ENCODE assay signal across 29 cellular contexts in the genomic region with DNA sequence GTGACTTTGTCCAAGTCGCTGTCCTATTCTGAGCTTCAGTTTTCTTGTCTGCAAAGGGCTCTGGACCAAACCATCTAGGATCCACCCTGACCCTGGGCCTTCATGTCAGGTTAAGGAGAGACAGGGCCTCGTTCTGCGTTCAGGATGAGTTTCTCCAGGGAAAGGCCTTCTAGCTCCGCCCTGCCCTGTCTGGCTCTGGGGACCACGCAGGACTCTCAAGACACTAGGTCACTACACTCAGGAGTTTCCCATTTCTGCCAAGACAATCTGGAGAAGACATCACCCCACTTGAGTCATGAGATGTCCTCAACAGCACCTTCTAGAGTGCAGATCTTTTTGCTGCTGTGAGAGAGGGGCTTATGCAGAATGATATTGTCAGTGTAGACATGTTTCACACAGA. TPM values are rescaled to one million over a fixed set of nuclear protein-coding genes. Genes with fewer than 3 reads are reported as not detected.
"Had no signal": no experiment of that assay in that cellular context is flagged by ENCODE, and none has a peak within 500 bp of the region (broad histone marks: within the 10 kb centered on the region; RNA-seq: fewer than 3 reads in every experiment).

No MANE protein-coding gene starts in this region.

- H3K4me1 ChIP-seq: esophagus squamous epithelium had no signal

- H3K36me3 Mint-ChIP-seq: activated CD4-positive, alpha-beta memory T cell treated with anti-CD3 and anti-CD28 coated beads for 36 hours; activated naive CD8-positive, alpha-beta T cell had no signal

- H3K4me3 Mint-ChIP-seq: activated CD4-positive, alpha-beta memory T cell treated with anti-CD3 and anti-CD28 coated beads for 36 hours; activated CD4-positive, alpha-beta T cell treated with anti-CD3 and anti-CD28 coated beads for 36 hours; activated CD4-positive, alpha-beta T cell treated with anti-CD3 and anti-CD28 coated beads, Interleukin-2, amount 10 ng/mL, durations not matched to agents 24 days and 14 days; activated CD8-positive, alpha-beta T cell treated with anti-CD3 and anti-CD28 coated beads, Interleukin-2, amount 10 ng/mL, durations not matched to agents 7 days and 5 days; activated naive CD8-positive, alpha-beta T cell; activated T-cell treated with anti-CD3 and anti-CD28 coated beads, Interleukin-2, amount 50 U/mL, for 4 hours; activated T-helper 17 cell treated with anti-CD3 and anti-CD28 coated beads, Interleukin-2, amount 50 U/mL, for 72 hours; central memory CD8-positive, alpha-beta T cell had no signal

- ATAC-seq: activated CD4-positive, alpha-beta T cell treated with anti-CD3 and anti-CD28 coated beads for 36 hours; activated CD8-positive, alpha-beta T cell treated with anti-CD3 and anti-CD28 coated beads, Interleukin-2, amount 10 ng/mL, durations not matched to agents 7 days and 5 days; activated T-cell treated with anti-CD3 and anti-CD28 coated beads, Interleukin-2, amount 50 U/mL, for 4 hours; activated T-helper 17 cell treated with anti-CD3 and anti-CD28 coated beads, Interleukin-2, amount 50 U/mL, for 72 hours had no signal

- H3K27ac Mint-ChIP-seq: activated CD4-positive, alpha-beta memory T cell treated with anti-CD3 and anti-CD28 coated beads for 36 hours; activated CD4-positive, alpha-beta T cell treated with anti-CD3 and anti-CD28 coated beads for 36 hours; activated CD4-positive, alpha-beta T cell treated with anti-CD3 and anti-CD28 coated beads, Interleukin-2, amount 10 ng/mL, durations not matched to agents 24 days and 14 days; activated CD8-positive, alpha-beta T cell treated with anti-CD3 and anti-CD28 coated beads, Interleukin-2, amount 10 ng/mL, durations not matched to agents 7 days and 5 days; activated naive CD8-positive, alpha-beta T cell; activated T-helper 17 cell treated with anti-CD3 and anti-CD28 coated beads, Interleukin-2, amount 50 U/mL, for 72 hours had no signal

- H3K4me3 ChIP-seq: esophagus squamous epithelium had no signal

- H3K36me3 ChIP-seq: brain microvascular endothelial cell, esophagus squamous epithelium had no signal

- H3K9me3 ChIP-seq: esophagus squamous epithelium had no signal

- H3K27me3 ChIP-seq: brain microvascular endothelial cell, esophagus squamous epithelium had no signal

- H3K9me3 Mint-ChIP-seq: activated CD4-positive, alpha-beta memory T cell treated with anti-CD3 and anti-CD28 coated beads for 36 hours; activated CD4-positive, alpha-beta T cell treated with anti-CD3 and anti-CD28 coated beads, Interleukin-2, amount 10 ng/mL, durations not matched to agents 24 days and 14 days; central memory CD8-positive, alpha-beta T cell had no signal

- H3K4me1 Mint-ChIP-seq: activated CD4-positive, alpha-beta T cell treated with anti-CD3 and anti-CD28 coated beads, Interleukin-2, amount 10 ng/mL, durations not matched to agents 24 days and 14 days; activated T-helper 17 cell treated with anti-CD3 and anti-CD28 coated beads, Interleukin-2, amount 50 U/mL, for 72 hours; central memory CD8-positive, alpha-beta T cell had no signal

- DNase-seq: activated CD4-positive, alpha-beta memory T cell treated with anti-CD3 and anti-CD28 coated beads for 36 hours; activated CD4-positive, alpha-beta T cell treated with anti-CD3 and anti-CD28 coated beads for 36 hours; activated CD4-positive, alpha-beta T cell treated with anti-CD3 and anti-CD28 coated beads, Interleukin-2, amount 10 ng/mL, durations not matched to agents 24 days and 14 days; activated CD4-positive, CD25-positive, alpha-beta regulatory T cell; activated CD4-positive, CD25-positive, alpha-beta regulatory T cell treated with anti-CD3 and anti-CD28 coated beads, Interleukin-2, amount 50 U/mL, for 72 hours; activated CD8-positive, alpha-beta T cell treated with anti-CD3 and anti-CD28 coated beads, Interleukin-2, amount 10 ng/mL, durations not matched to agents 7 days and 5 days; activated effector memory CD4-positive, alpha-beta T cell treated with Interleukin-2 at 50 U/mL for 16 hours; activated gamma-delta T cell treated with Interleukin-2 at 50 U/mL for 16 hours; activated naive CD4-positive, alpha-beta T cell treated with anti-CD3 and anti-CD28 coated beads, Interleukin-2, amount 50 U/mL, for 16 hours; activated naive CD4-positive, alpha-beta T cell treated with Interleukin-2 at 50 U/mL for 16 hours; activated T-cell treated with anti-CD3 and anti-CD28 coated beads, Interleukin-2, amount 50 U/mL, for 4 hours; amniotic stem cell; anterior cingulate cortex; brain microvascular endothelial cell; cortex of kidney; dermis blood vessel endothelial cell; effector CD8-positive, alpha-beta T cell; esophagus squamous epithelium; foreskin melanocyte; T-helper 2 cell had no signal

- H3K27me3 Mint-ChIP-seq: activated CD4-positive, alpha-beta memory T cell treated with anti-CD3 and anti-CD28 coated beads for 36 hours; activated CD4-positive, alpha-beta T cell treated with anti-CD3 and anti-CD28 coated beads, Interleukin-2, amount 10 ng/mL, durations not matched to agents 24 days and 14 days; activated naive CD8-positive, alpha-beta T cell had no signal

- H3K27ac ChIP-seq: brain microvascular endothelial cell, epithelial cell of prostate, esophagus squamous epithelium had no signal

RNA-seq across cellular contexts. Expression of a gene that starts 53.2 kb away (rescaled TPM):
- total RNA-seq: activated CD4-positive, alpha-beta memory T cell treated with anti-CD3 and anti-CD28 coated beads for 36 hours; activated CD4-positive, alpha-beta T cell treated with anti-CD3 and anti-CD28 coated beads for 36 hours; activated CD4-positive, alpha-beta T cell treated with anti-CD3 and anti-CD28 coated beads, Interleukin-2, amount 10 ng/mL, durations not matched to agents 24 days and 14 days; activated CD8-positive, alpha-beta memory T cell treated with anti-CD3 and anti-CD28 coated beads for 36 hours; activated CD8-positive, alpha-beta T cell treated with anti-CD3 and anti-CD28 coated beads, Interleukin-2, amount 10 ng/mL, durations not matched to agents 7 days and 5 days; activated T-helper 17 cell treated with anti-CD3 and anti-CD28 coated beads, Interleukin-2, amount 50 U/mL, for 72 hours; bronchial epithelial cell; dermis blood vessel endothelial cell; fibroblast of lung; fibroblast of villous mesenchyme; T-helper 1 cell treated with Interleukin-12 subunit alpha and Interleukin-12 subunit beta and Interleukin-4 antibody, amounts not matched to agents 30 ng/mL and 1 ng/mL, for 36 hours had no signal
